26 cellular contexts compared by ENCODE assay signal in genomic region chr3:197495999-197496745, GRCh38. TPM values are rescaled to one million over a fixed set of nuclear protein-coding genes. Genes with fewer than 3 reads are reported as not detected.
DNase-seq lines count a peak whose midpoint lies in the region; ATAC-seq, FAIRE-seq and TF ChIP-seq lines count a peak whose summit lies in the region.
"Had no signal": no experiment of that assay in that cellular context is flagged by ENCODE, and none has a peak within 500 bp of the region (broad histone marks: within the 10 kb centered on the region; RNA-seq: fewer than 3 reads in every experiment).

No MANE protein-coding gene starts in this region.

- POLR2A ChIA-PET in A549 (lab: Yijun Ruan, JAX), result no interaction called here

- H3K36me3 ChIP-seq in Peyer's patch, result no peaks in the 10 kb centered on the region
- H3K36me3 ChIP-seq: gastrocnemius medialis had no signal

- no peak for ATAC-seq in A549
- ATAC-seq: activated naive CD8-positive, alpha-beta T cell treated with anti-CD3 and anti-CD28 coated beads, Interleukin-2, amount 50 U/mL, for 24 hours; esophagus mucosa; gastrocnemius medialis had no signal

- TF ChIP-seq RAD21 in A549 (conservative IDR thresholded peaks at IDR 0.05 in 1 of 2, IDR thresholded peaks at IDR 0.05 in 1 of 2), result no peak

- H3K4me3 ChIP-seq in A549 (no peak overlapping the region), Peyer's patch (no peak overlapping the region)
- H3K4me3 ChIP-seq: gastrocnemius medialis, PC-9, psoas muscle had no signal

- H3K9me3 ChIP-seq in A549, result peaks cover 10% of the 10 kb centered on the region; the same call in 2 of the 3 replicates
- H3K9me3 ChIP-seq in Peyer's patch, result no peaks in the 10 kb centered on the region
- H3K9me3 ChIP-seq: gastrocnemius medialis, psoas muscle had no signal

- no peak for DNase-seq in A549 (ENCODE audit: low read depth in 1 of 2, low spot score in 1 of 2)
- peak; percentile 88 for DNase-seq in NCI-H82 (lab: John Stamatoyannopoulos, UW)
- DNase-seq in chondrocyte (ENCODE audit: low spot score), result no peak
- no peak for DNase-seq in nephron progenitor cell
- no peak for DNase-seq in Peyer's patch
- DNase-seq in NCI-H1092 treated with DMSO at 0.1 percent for 48 hours (lab: John Stamatoyannopoulos, UW), result no peak
- DNase-seq in NCI-H1694 (lab: John Stamatoyannopoulos, UW), result no peak
- no peak for DNase-seq in NCI-H187 (lab: John Stamatoyannopoulos, UW)
- DNase-seq: activated CD8-positive, alpha-beta memory T cell treated with anti-CD3 and anti-CD28 coated beads for 24 hours; activated gamma-delta T cell; activated naive CD8-positive, alpha-beta T cell treated with anti-CD3 and anti-CD28 coated beads, Interleukin-2, amount 50 U/mL, for 24 hours; activated T-cell treated with anti-CD3 and anti-CD28 coated beads, Interleukin-2, amount 50 U/mL, for 1 hour; effector CD8-positive, alpha-beta T cell; gastrocnemius medialis; NCI-H1105 treated with DMSO at 0.1 percent for 48 hours; NCI-H510A; NK-92 treated with Interleukin-12 subunit alpha and Interleukin-12 subunit beta, amount 100 ng/mL, for 24 hours; PC-9; psoas muscle; stimulated activated CD4-positive, alpha-beta T cell treated with anti-CD3 and anti-CD28 coated beads, Interleukin-1b, Interleukin-23, amount 100 ng/mL, for 48 hours had no signal

- no peak overlapping the region for H3K4me2 ChIP-seq in A549
- H3K4me2 ChIP-seq: PC-9 had no signal

- 94% methylated on average over 7 of the region's 9 CpGs for WGBS in A549 (ENCODE audit: missing lambda C conversion rate)

- H3K4me1 Mint-ChIP-seq in chondrocyte (ENCODE audit: low read depth) (peaks cover 68% of the 10 kb centered on the region), nephron progenitor cell (peaks cover 82% of the 10 kb centered on the region)
- H3K4me1 Mint-ChIP-seq: activated naive CD8-positive, alpha-beta T cell treated with anti-CD3 and anti-CD28 coated beads, Interleukin-2, amount 50 U/mL, for 24 hours had no signal

- H3K4me3 Mint-ChIP-seq in chondrocyte (ENCODE audit: unreplicated experiment) (no peak overlapping the region), nephron progenitor cell (no peak overlapping the region)
- H3K4me3 Mint-ChIP-seq: activated naive CD8-positive, alpha-beta T cell treated with anti-CD3 and anti-CD28 coated beads, Interleukin-2, amount 50 U/mL, for 24 hours; B cell; T-helper 1 cell treated with Interleukin-12 subunit alpha and Interleukin-12 subunit beta and Interleukin-4 antibody, amounts not matched to agents 30 μg/mL and 1 μg/mL, for 36 hours had no signal

- no peaks in the 10 kb centered on the region for H3K27me3 ChIP-seq in Peyer's patch
- H3K27me3 ChIP-seq: gastrocnemius medialis had no signal

- CTCF ChIA-PET in A549 (lab: Yijun Ruan, JAX), result interaction anchor here (1.4 to 1.6 kb wide), 2 partner anchors 9 to 13 kb away, joined by 3 to 5 read pairs; no protein-coding TSS in a partner anchor

- TF ChIP-seq CTCF in A549 (IDR thresholded peaks at IDR 0.05), result no peak
- no peak for TF ChIP-seq CTCF in chondrocyte (IDR thresholded peaks at IDR 0.05)
- TF ChIP-seq CTCF in nephron progenitor cell (IDR thresholded peaks at IDR 0.05), result no peak
- no peak for TF ChIP-seq CTCF in Peyer's patch (IDR thresholded peaks at IDR 0.05)

- no peak for FAIRE-seq in A549 (lab: Jason Lieb, UNC)
- FAIRE-seq: colon, islet of Langerhans had no signal

- TF ChIP-seq POLR2A in A549 (IDR thresholded peaks at IDR 0.05; ENCODE audit: low read length), result no peak
- TF ChIP-seq POLR2A in Peyer's patch (IDR thresholded peaks at IDR 0.05), result no peak

- H3K4me1 ChIP-seq in A549 (peaks cover 18% of the 10 kb centered on the region), Peyer's patch (peaks cover 0 to 10% (median 4%) of the 10 kb centered on the region in 4 donors)
- H3K4me1 ChIP-seq: gastrocnemius medialis, psoas muscle had no signal

- H3K27ac ChIP-seq in A549, result peak overlapping the region; percentile 44 to 63; a peak in 3 of 6 replicates
- H3K27ac ChIP-seq in Peyer's patch, result no peak overlapping the region
- H3K27ac ChIP-seq: gastrocnemius medialis, PC-9, psoas muscle had no signal

- H3K27me3 Mint-ChIP-seq in chondrocyte (ENCODE audit: low read depth), result no peaks in the 10 kb centered on the region
- peaks cover 12% of the 10 kb centered on the region for H3K27me3 Mint-ChIP-seq in nephron progenitor cell (ENCODE audit: low read depth, poor library complexity)
- H3K27me3 Mint-ChIP-seq: activated naive CD8-positive, alpha-beta T cell treated with anti-CD3 and anti-CD28 coated beads, Interleukin-2, amount 50 U/mL, for 24 hours had no signal

- H3K9me3 Mint-ChIP-seq in chondrocyte (ENCODE audit: low read depth) (no peaks in the 10 kb centered on the region), nephron progenitor cell (peaks cover 20% of the 10 kb centered on the region)
- H3K9me3 Mint-ChIP-seq: activated naive CD8-positive, alpha-beta T cell treated with anti-CD3 and anti-CD28 coated beads, Interleukin-2, amount 50 U/mL, for 24 hours; T-helper 1 cell treated with Interleukin-12 subunit alpha and Interleukin-12 subunit beta and Interleukin-4 antibody, amounts not matched to agents 30 μg/mL and 1 μg/mL, for 36 hours had no signal

- H3K27ac Mint-ChIP-seq in chondrocyte (ENCODE audit: unreplicated experiment) (peak overlapping the region; percentile 91), nephron progenitor cell (peak overlapping the region; percentile 51)
- H3K27ac Mint-ChIP-seq: activated naive CD8-positive, alpha-beta T cell treated with anti-CD3 and anti-CD28 coated beads, Interleukin-2, amount 50 U/mL, for 24 hours; B cell; T-helper 1 cell treated with Interleukin-12 subunit alpha and Interleukin-12 subunit beta and Interleukin-4 antibody, amounts not matched to agents 30 μg/mL and 1 μg/mL, for 36 hours had no signal

- TF ChIP-seq EP300 in A549 (IDR thresholded peaks at IDR 0.05), result no peak

- H3K36me3 Mint-ChIP-seq in chondrocyte (ENCODE audit: low read depth) (peaks cover 7% of the 10 kb centered on the region), nephron progenitor cell (ENCODE audit: low read depth) (peaks cover 5% of the 10 kb centered on the region)

TF ChIP-seq in A549, 52 proteins besides CTCF, POLR2A, EP300 and RAD21:
- TF ChIP-seq NFE2L2 (conservative IDR thresholded peaks at IDR 0.05; ENCODE audit: low read length), result no peak
- no peak for TF ChIP-seq SMC3 (IDR thresholded peaks at IDR 0.05)
- TF ChIP-seq FOSL2 (IDR thresholded peaks at IDR 0.05), result no peak
- no peak for TF ChIP-seq FOSL2 (CRISPR knock-in tag; IDR thresholded peaks at IDR 0.05)
- TF ChIP-seq FOSB (CRISPR knock-in tag; IDR thresholded peaks at IDR 0.05), result no peak
- no peak for TF ChIP-seq REST (IDR thresholded peaks at IDR 0.05)
- TF ChIP-seq RCOR1 (IDR thresholded peaks at IDR 0.05; ENCODE audit: low read depth, low read length), result no peak
- no peak for TF ChIP-seq ZNF302 (CRISPR knock-in tag; IDR thresholded peaks at IDR 0.05)
- TF ChIP-seq MYC (IDR thresholded peaks at IDR 0.05; ENCODE audit: borderline replicate concordance, low read length), result no peak
- TF ChIP-seq CHD4 (IDR thresholded peaks at IDR 0.05; ENCODE audit: borderline replicate concordance), result no peak
- no peak for TF ChIP-seq RFX5 (IDR thresholded peaks at IDR 0.05)
- TF ChIP-seq, protein P1, sequence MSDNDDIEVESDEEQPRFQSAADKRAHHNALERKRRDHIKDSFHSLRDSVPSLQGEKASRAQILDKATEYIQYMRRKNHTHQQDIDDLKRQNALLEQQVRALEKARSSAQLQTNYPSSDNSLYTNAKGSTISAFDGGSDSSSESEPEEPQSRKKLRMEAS (IDR thresholded peaks at IDR 0.05), result no peak
- no peak for TF ChIP-seq RARB (CRISPR knock-in tag; IDR thresholded peaks at IDR 0.05)
- no peak for TF ChIP-seq TP53 (CRISPR knock-in tag; IDR thresholded peaks at IDR 0.05)
- no peak for TF ChIP-seq HEYL (CRISPR knock-in tag; IDR thresholded peaks at IDR 0.05)
- TF ChIP-seq ZFP36 (IDR thresholded peaks at IDR 0.05; ENCODE audit: borderline replicate concordance, partially characterized antibody), result no peak
- TF ChIP-seq HOXA7 (CRISPR knock-in tag; IDR thresholded peaks at IDR 0.05), result no peak
- no peak for TF ChIP-seq ZSCAN20 (CRISPR knock-in tag; IDR thresholded peaks at IDR 0.05)
- TF ChIP-seq FOXS1 (CRISPR knock-in tag; IDR thresholded peaks at IDR 0.05), result no peak

RNA-seq across cellular contexts. Expression of gene BDH1, which starts 59.6 kb away (rescaled TPM):
- polyA plus RNA-seq in A549 (2011; rRNA removed) (4.4 and 4.6 TPM in 2 replicates), A549 (2017; fragmentation: RNase III; extraction: RNeasy Plus Mini Kit Qiagen cat#74134 plus additional on column Dnase treatment) (2.8 to 3.7 TPM (median 3.1 TPM) in 3 replicates)
- 5.5 and 6.2 TPM in 2 replicates for polyA plus RNA-seq in A549 (2012; cell fraction: cytosol; rRNA removed)
- polyA plus RNA-seq in A549 (2012; cell fraction: nucleus; rRNA removed), result 8.8 and 10.5 TPM in 2 replicates
- polyA minus RNA-seq in A549 (2011; rRNA and poly(A)+ RNA removed), result 3.3 and 3.7 TPM in 2 replicates
- total RNA-seq in chondrocyte (5.0 to 8.4 TPM (median 6.5 TPM) in 3 replicates), Peyer's patch (100 to 1,000 TPM; 120 to 269 (median 163) TPM)
- total RNA-seq: A172 had no signal

Comparison
In these comparisons a context has a peak if more than half of its experiments do, and no peak if none do; other contexts are left out.
1. H3K27ac ChIP-seq: peak in A549 (2 of 2); none in Peyer's patch (0 of 4).
2. RNA of gene BDH1, which starts 59.6 kb away (total RNA-seq): 120 to 269 TPM in Peyer's patch; 5.0 to 8.4 TPM in chondrocyte; every median in the first group is over 10 times any median in the second.